6 cellular contexts compared by ENCODE assay signal in the genomic region with DNA sequence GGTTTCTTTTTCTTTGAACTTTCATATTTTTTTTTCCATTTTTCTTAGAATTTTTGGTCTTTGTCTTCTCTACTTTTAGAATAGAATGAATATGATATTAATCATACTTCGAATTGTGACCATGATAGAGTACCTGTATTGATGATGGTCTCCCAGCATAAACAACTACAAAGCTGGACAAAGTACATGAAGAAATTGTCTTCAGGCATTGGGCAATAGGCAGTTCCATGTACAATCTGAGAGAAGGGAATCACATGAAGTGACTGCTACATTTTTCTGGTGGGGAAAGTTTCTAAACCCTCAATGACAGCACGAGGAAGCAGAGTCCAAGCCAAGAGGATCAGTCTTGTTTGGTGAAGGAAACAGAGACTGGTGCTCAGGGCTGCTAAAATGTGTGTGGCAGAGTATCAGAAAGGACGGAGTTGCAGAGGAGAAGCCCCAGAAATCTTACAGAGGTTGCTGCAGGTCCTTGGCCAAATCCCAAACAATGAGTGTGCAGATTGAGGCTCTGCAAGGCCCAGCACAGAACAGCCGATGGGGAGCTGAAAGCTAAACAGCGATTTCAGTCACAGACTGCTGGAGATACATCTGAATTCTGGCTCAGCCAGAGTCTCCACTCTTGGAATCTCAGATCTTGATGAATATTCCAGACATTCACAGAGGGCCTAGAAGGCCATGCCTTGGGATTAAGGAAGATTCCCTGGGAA. TPM values are rescaled to one million over a fixed set of nuclear protein-coding genes. Genes with fewer than 3 reads are reported as not detected.
"Had no signal": no experiment of that assay in that cellular context is flagged by ENCODE, and none has a peak within 500 bp of the region (broad histone marks: within the 10 kb centered on the region; RNA-seq: fewer than 3 reads in every experiment).

No MANE protein-coding gene starts in this region.

RNA-seq across cellular contexts. Expression of gene GOLGA6D, which starts 36.7 kb away (rescaled TPM):
- total RNA-seq: NCI-H460, PC-9, Peyer's patch, Right ventricle myocardium inferior, RPMI7951, SJCRH30 had no signal
